ENCODE assay signal across 29 cellular contexts in the genomic region with DNA sequence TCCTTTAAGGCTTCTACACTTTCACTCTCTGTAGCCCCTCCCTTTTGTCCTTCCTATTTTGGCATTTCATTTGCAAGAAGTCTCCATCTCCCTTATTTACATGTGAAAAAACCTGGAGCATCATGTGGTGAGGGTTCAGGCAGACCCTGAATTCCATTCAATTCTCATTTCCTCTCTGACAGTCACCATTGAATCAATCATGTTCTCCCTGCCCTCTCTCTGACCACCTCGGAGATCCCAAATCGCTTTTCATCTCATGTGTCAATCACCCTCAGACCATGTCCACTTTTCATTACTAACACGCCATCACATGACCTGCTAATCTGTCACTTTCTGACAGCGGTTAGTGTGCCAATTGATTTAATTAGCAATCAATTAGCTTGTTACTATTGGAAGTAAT.
A peak's percentile ranks its signal among the peaks of the same experiment; 100 is the strongest.
DNase-seq lines count a peak whose midpoint lies in the region; ATAC-seq and TF ChIP-seq lines count a peak whose summit lies in the region.
"Had no signal": no experiment of that assay in that cellular context is flagged by ENCODE, and none has a peak within 500 bp of the region (broad histone marks: within the 10 kb centered on the region; RNA-seq: fewer than 3 reads in every experiment).

No MANE protein-coding gene starts in this region.

- no peak overlapping the region for H3K4me3 Mint-ChIP-seq in activated CD4-positive, alpha-beta T cell treated with anti-CD3 and anti-CD28 coated beads, Interleukin-2, amount 10 ng/mL, durations not matched to agents 24 days and 14 days
- H3K4me3 Mint-ChIP-seq in brain: peak overlapping the region; percentile 17 to 69 (median 29)
- no peak overlapping the region for H3K4me3 Mint-ChIP-seq in activated T-helper 2 cell treated with anti-CD3 and anti-CD28 coated beads, Interferon-gamma antibody, Interleukin-2, Interleukin-4, amounts not matched to agents 10 μg/mL and 5 μg/mL and 100 μg/mL, durations not matched to agents 14 hours and 24 hours and 36 hours (ENCODE audit: low read depth)
- H3K4me3 Mint-ChIP-seq: activated CD4-positive, alpha-beta T cell treated with anti-CD3 and anti-CD28 coated beads, Interleukin-2, amount 10 ng/mL, durations not matched to agents 7 days and 5 days; activated CD8-positive, alpha-beta memory T cell treated with anti-CD3 and anti-CD28 coated beads, Interleukin-2, amount 10 ng/mL, durations not matched to agents 7 days and 5 days; activated naive CD8-positive, alpha-beta T cell treated with anti-CD3 and anti-CD28 coated beads, Interleukin-2, amount 50 U/mL, for 24 hours; activated T-cell treated with anti-CD3 and anti-CD28 coated beads, Interleukin-2, amount 50 U/mL, for 4 hours; natural killer cell; stimulated activated memory B cell treated with anti-CD40 and anti-IgM and Interleukin-4, amounts not matched to agents 10 μg/mL and 1 μg/mL and 100 μg/mL, for 72 hours; T-cell; type B pancreatic cell had no signal

- no peaks in the 10 kb centered on the region for H3K9me3 Mint-ChIP-seq in activated CD4-positive, alpha-beta T cell treated with anti-CD3 and anti-CD28 coated beads, Interleukin-2, amount 10 ng/mL, durations not matched to agents 24 days and 14 days
- H3K9me3 Mint-ChIP-seq in brain: no peaks in the 10 kb centered on the region
- no peaks in the 10 kb centered on the region for H3K9me3 Mint-ChIP-seq in activated T-helper 2 cell treated with anti-CD3 and anti-CD28 coated beads, Interferon-gamma antibody, Interleukin-2, Interleukin-4, amounts not matched to agents 10 μg/mL and 5 μg/mL and 100 μg/mL, durations not matched to agents 14 hours and 24 hours and 36 hours
- H3K9me3 Mint-ChIP-seq: activated CD4-positive, alpha-beta T cell treated with anti-CD3 and anti-CD28 coated beads, Interleukin-2, amount 10 ng/mL, durations not matched to agents 7 days and 5 days; activated naive CD8-positive, alpha-beta T cell treated with anti-CD3 and anti-CD28 coated beads, Interleukin-2, amount 50 U/mL, for 24 hours; activated T-cell treated with anti-CD3 and anti-CD28 coated beads, Interleukin-2, amount 50 U/mL, for 4 hours; natural killer cell; stimulated activated memory B cell treated with anti-CD40 and anti-IgM and Interleukin-4, amounts not matched to agents 10 μg/mL and 1 μg/mL and 100 μg/mL, for 72 hours; T-cell; type B pancreatic cell had no signal

- H3K27me3 Mint-ChIP-seq in activated CD4-positive, alpha-beta T cell treated with anti-CD3 and anti-CD28 coated beads, Interleukin-2, amount 10 ng/mL, durations not matched to agents 24 days and 14 days: peaks cover 3% of the 10 kb centered on the region
- H3K27me3 Mint-ChIP-seq in brain: peaks cover 23% of the 10 kb centered on the region
- no peaks in the 10 kb centered on the region for H3K27me3 Mint-ChIP-seq in activated T-helper 2 cell treated with anti-CD3 and anti-CD28 coated beads, Interferon-gamma antibody, Interleukin-2, Interleukin-4, amounts not matched to agents 10 μg/mL and 5 μg/mL and 100 μg/mL, durations not matched to agents 14 hours and 24 hours and 36 hours (ENCODE audit: low read depth)
- H3K27me3 Mint-ChIP-seq: activated CD8-positive, alpha-beta memory T cell treated with anti-CD3 and anti-CD28 coated beads, Interleukin-2, amount 10 ng/mL, durations not matched to agents 7 days and 5 days; CD4-positive, CD25-positive, alpha-beta regulatory T cell; stimulated activated memory B cell treated with anti-CD40 and anti-IgM and Interleukin-4, amounts not matched to agents 10 μg/mL and 1 μg/mL and 100 μg/mL, for 72 hours had no signal

- peak; percentile 10 for DNase-seq in activated CD4-positive, alpha-beta T cell treated with anti-CD3 and anti-CD28 coated beads, Interleukin-2, amount 10 ng/mL, durations not matched to agents 24 days and 14 days
- DNase-seq in activated CD4-positive, alpha-beta T cell treated with anti-CD3 and anti-CD28 coated beads, Interleukin-2, amount 50 U/mL, for 4 hours: no peak
- DNase-seq in iPS-NIHi7 (ENCODE audit: extremely low spot score) (peak; percentile 56), glomerular visceral epithelial cell (ENCODE audit: extremely low spot score) (no peak), AML-193 (lab: John Stamatoyannopoulos, UW) (no peak)
- DNase-seq in activated T-helper 2 cell treated with anti-CD3 and anti-CD28 coated beads, Interferon-gamma antibody, Interleukin-2, Interleukin-4, amounts not matched to agents 10 μg/mL and 5 μg/mL and 100 μg/mL, durations not matched to agents 14 hours and 24 hours and 36 hours (ENCODE audit: low spot score): no peak
- DNase-seq: activated CD4-positive, alpha-beta T cell treated with anti-CD3 and anti-CD28 coated beads, Interleukin-2, amount 10 ng/mL, durations not matched to agents 7 days and 5 days; activated CD8-positive, alpha-beta memory T cell treated with anti-CD3 and anti-CD28 coated beads, Interleukin-2, amount 10 ng/mL, durations not matched to agents 7 days and 5 days; activated naive CD8-positive, alpha-beta T cell treated with anti-CD3 and anti-CD28 coated beads, Interleukin-2, amount 50 U/mL, for 24 hours; activated T-cell treated with anti-CD3 and anti-CD28 coated beads, Interleukin-2, amount 50 U/mL, for 4 hours; Calu3; caudate nucleus; CD4-positive, CD25-positive, alpha-beta regulatory T cell; DMS79 treated with DMSO at 0.1 percent for 48 hours; effector memory CD4-positive, alpha-beta T cell; glutamatergic neuron; GOT3; KG1; lower lobe of right lung; MM.1S; natural killer cell; NCI-H1436 treated with DMSO at 0.1 percent for 48 hours; NCI-H2107; NCI-H345; T-cell had no signal

- H3K4me1 Mint-ChIP-seq in activated CD4-positive, alpha-beta T cell treated with anti-CD3 and anti-CD28 coated beads, Interleukin-2, amount 10 ng/mL, durations not matched to agents 24 days and 14 days: peaks cover 3% of the 10 kb centered on the region
- H3K4me1 Mint-ChIP-seq in brain: peaks cover 18% of the 10 kb centered on the region
- H3K4me1 Mint-ChIP-seq in activated T-helper 2 cell treated with anti-CD3 and anti-CD28 coated beads, Interferon-gamma antibody, Interleukin-2, Interleukin-4, amounts not matched to agents 10 μg/mL and 5 μg/mL and 100 μg/mL, durations not matched to agents 14 hours and 24 hours and 36 hours (ENCODE audit: low read depth): no peaks in the 10 kb centered on the region
- H3K4me1 Mint-ChIP-seq: activated CD4-positive, alpha-beta T cell treated with anti-CD3 and anti-CD28 coated beads, Interleukin-2, amount 10 ng/mL, durations not matched to agents 7 days and 5 days; activated CD8-positive, alpha-beta memory T cell treated with anti-CD3 and anti-CD28 coated beads, Interleukin-2, amount 10 ng/mL, durations not matched to agents 7 days and 5 days; activated naive CD8-positive, alpha-beta T cell treated with anti-CD3 and anti-CD28 coated beads, Interleukin-2, amount 50 U/mL, for 24 hours; CD4-positive, CD25-positive, alpha-beta regulatory T cell; natural killer cell; stimulated activated memory B cell treated with anti-CD40 and anti-IgM and Interleukin-4, amounts not matched to agents 10 μg/mL and 1 μg/mL and 100 μg/mL, for 72 hours; T-cell had no signal

- TF ChIP-seq CTCF in brain (conservative IDR thresholded peaks at IDR 0.05): no peak

- no peak for ATAC-seq in GM21381 (IDR thresholded peaks at IDR 0.05; ENCODE audit: unreplicated experiment)
- ATAC-seq: activated CD8-positive, alpha-beta memory T cell treated with anti-CD3 and anti-CD28 coated beads, Interleukin-2, amount 10 ng/mL, durations not matched to agents 7 days and 5 days; activated naive CD8-positive, alpha-beta T cell treated with anti-CD3 and anti-CD28 coated beads, Interleukin-2, amount 50 U/mL, for 24 hours; activated T-cell treated with anti-CD3 and anti-CD28 coated beads, Interleukin-2, amount 50 U/mL, for 4 hours; lower lobe of right lung; natural killer cell; stimulated activated memory B cell treated with anti-CD40 and anti-IgM and Interleukin-4, amounts not matched to agents 10 μg/mL and 1 μg/mL and 100 μg/mL, for 72 hours; T-cell had no signal

- no peaks in the 10 kb centered on the region for H3K36me3 Mint-ChIP-seq in activated CD4-positive, alpha-beta T cell treated with anti-CD3 and anti-CD28 coated beads, Interleukin-2, amount 10 ng/mL, durations not matched to agents 24 days and 14 days (ENCODE audit: low read depth)
- no peaks in the 10 kb centered on the region for H3K36me3 Mint-ChIP-seq in brain
- H3K36me3 Mint-ChIP-seq in activated T-helper 2 cell treated with anti-CD3 and anti-CD28 coated beads, Interferon-gamma antibody, Interleukin-2, Interleukin-4, amounts not matched to agents 10 μg/mL and 5 μg/mL and 100 μg/mL, durations not matched to agents 14 hours and 24 hours and 36 hours (ENCODE audit: low read depth): no peaks in the 10 kb centered on the region
- H3K36me3 Mint-ChIP-seq: activated CD8-positive, alpha-beta memory T cell treated with anti-CD3 and anti-CD28 coated beads, Interleukin-2, amount 10 ng/mL, durations not matched to agents 7 days and 5 days; CD4-positive, CD25-positive, alpha-beta regulatory T cell; natural killer cell; stimulated activated memory B cell treated with anti-CD40 and anti-IgM and Interleukin-4, amounts not matched to agents 10 μg/mL and 1 μg/mL and 100 μg/mL, for 72 hours; T-cell; type B pancreatic cell had no signal

- no peak overlapping the region for H3K27ac Mint-ChIP-seq in activated CD4-positive, alpha-beta T cell treated with anti-CD3 and anti-CD28 coated beads, Interleukin-2, amount 10 ng/mL, durations not matched to agents 24 days and 14 days
- H3K27ac Mint-ChIP-seq in brain: peak overlapping the region in 1 of 5 experiments; percentile 13
- no peak overlapping the region for H3K27ac Mint-ChIP-seq in activated T-helper 2 cell treated with anti-CD3 and anti-CD28 coated beads, Interferon-gamma antibody, Interleukin-2, Interleukin-4, amounts not matched to agents 10 μg/mL and 5 μg/mL and 100 μg/mL, durations not matched to agents 14 hours and 24 hours and 36 hours
- H3K27ac Mint-ChIP-seq: activated CD4-positive, alpha-beta T cell treated with anti-CD3 and anti-CD28 coated beads, Interleukin-2, amount 10 ng/mL, durations not matched to agents 7 days and 5 days; activated CD8-positive, alpha-beta memory T cell treated with anti-CD3 and anti-CD28 coated beads, Interleukin-2, amount 10 ng/mL, durations not matched to agents 7 days and 5 days; activated naive CD8-positive, alpha-beta T cell treated with anti-CD3 and anti-CD28 coated beads, Interleukin-2, amount 50 U/mL, for 24 hours; CD4-positive, CD25-positive, alpha-beta regulatory T cell; natural killer cell; stimulated activated memory B cell treated with anti-CD40 and anti-IgM and Interleukin-4, amounts not matched to agents 10 μg/mL and 1 μg/mL and 100 μg/mL, for 72 hours; T-cell; type B pancreatic cell had no signal

- intact Hi-C loops in activated CD4-positive, alpha-beta T cell treated with anti-CD3 and anti-CD28 coated beads, Interleukin-2, amount 10 ng/mL, durations not matched to agents 24 days and 14 days (cut with micrococcal nuclease): no loop called here
- intact Hi-C loops in activated T-helper 2 cell treated with anti-CD3 and anti-CD28 coated beads, Interferon-gamma antibody, Interleukin-2, Interleukin-4, amounts not matched to agents 10 μg/mL and 5 μg/mL and 100 μg/mL, durations not matched to agents 14 hours and 24 hours and 36 hours (cut with micrococcal nuclease): no loop called here

Comparison
In these comparisons a context has a peak if more than half of its experiments do, and no peak if none do; other contexts are left out.
1. DNase-seq: peak in activated CD4-positive, alpha-beta T cell treated with anti-CD3 and anti-CD28 coated beads, Interleukin-2, amount 10 ng/mL, durations not matched to agents 24 days and 14 days (single experiment) and iPS-NIHi7 (single experiment); none in activated CD4-positive, alpha-beta T cell treated with anti-CD3 and anti-CD28 coated beads, Interleukin-2, amount 50 U/mL, for 4 hours (0 of 2), glomerular visceral epithelial cell (single experiment), activated T-helper 2 cell treated with anti-CD3 and anti-CD28 coated beads, Interferon-gamma antibody, Interleukin-2, Interleukin-4, amounts not matched to agents 10 μg/mL and 5 μg/mL and 100 μg/mL, durations not matched to agents 14 hours and 24 hours and 36 hours (single experiment) and AML-193 (0 of 2).
2. H3K4me3 Mint-ChIP-seq: peak in brain (5 of 5); none in activated CD4-positive, alpha-beta T cell treated with anti-CD3 and anti-CD28 coated beads, Interleukin-2, amount 10 ng/mL, durations not matched to agents 24 days and 14 days (single experiment) and activated T-helper 2 cell treated with anti-CD3 and anti-CD28 coated beads, Interferon-gamma antibody, Interleukin-2, Interleukin-4, amounts not matched to agents 10 μg/mL and 5 μg/mL and 100 μg/mL, durations not matched to agents 14 hours and 24 hours and 36 hours (single experiment).